ENCODE assay signal across 17 cellular contexts in genomic region chr6:156993713-156994112, GRCh38.
DNase-seq lines count a peak whose midpoint lies in the region; ATAC-seq and TF ChIP-seq lines count a peak whose summit lies in the region.
"Had no signal": no experiment of that assay in that cellular context is flagged by ENCODE, and none has a peak within 500 bp of the region (broad histone marks: within the 10 kb centered on the region; RNA-seq: fewer than 3 reads in every experiment).

No MANE protein-coding gene starts in this region.

- H3K9ac ChIP-seq in smooth muscle cell (ENCODE audit: low read depth): no peak overlapping the region

- H3K27ac ChIP-seq in DOHH2 (ENCODE audit: low read depth, low read length): no peak overlapping the region
- H3K27ac ChIP-seq in VCaP: peak overlapping the region; percentile 94
- H3K27ac ChIP-seq in smooth muscle cell (ENCODE audit: low read depth): peak overlapping the region; percentile 82
- H3K27ac ChIP-seq: HL-60 had no signal

- peak overlapping the region; percentile 48 for H3K4me2 ChIP-seq in DOHH2 (ENCODE audit: low read length)
- peak overlapping the region; percentile 52 for H3K4me2 ChIP-seq in smooth muscle cell

- no peaks in the 10 kb centered on the region; the same call in 1 of the 2 replicates for H3K36me3 ChIP-seq in DOHH2 (ENCODE audit: control insufficient read depth, low read length)
- no peaks in the 10 kb centered on the region for H3K36me3 ChIP-seq in smooth muscle cell (ENCODE audit: low read depth)

- TF ChIP-seq CTCF in DOHH2 (IDR thresholded peaks at IDR 0.05; ENCODE audit: low read depth, low read length, poor library complexity, severe bottlenecking): no peak
- TF ChIP-seq CTCF in VCaP (conservative IDR thresholded peaks at IDR 0.05): no peak
- no peak for TF ChIP-seq CTCF in glutamatergic neuron (IDR thresholded peaks at IDR 0.05; ENCODE audit: partially characterized antibody, unreplicated experiment)
- TF ChIP-seq CTCF in smooth muscle cell (IDR thresholded peaks at IDR 0.05; ENCODE audit: borderline replicate concordance, insufficient read depth, poor library complexity, severe bottlenecking): no peak

- H2AFZ ChIP-seq in smooth muscle cell (ENCODE audit: low read depth): no peak overlapping the region

- peaks cover 3% of the 10 kb centered on the region for H3K27me3 Mint-ChIP-seq in glutamatergic neuron (ENCODE audit: unreplicated experiment)
- H3K27me3 Mint-ChIP-seq: CD4-positive, alpha-beta memory T cell; IgD-negative memory B cell had no signal

- H4K20me1 ChIP-seq in DOHH2 (ENCODE audit: control insufficient read depth, insufficient read depth, low read depth, low read length): peaks cover 30% of the 10 kb centered on the region
- peaks cover 97% of the 10 kb centered on the region for H4K20me1 ChIP-seq in smooth muscle cell (ENCODE audit: low read depth)

- H3K4me1 ChIP-seq in DOHH2 (ENCODE audit: control insufficient read depth, low read length) (peaks cover 53% of the 10 kb centered on the region), smooth muscle cell (ENCODE audit: low read depth) (peaks cover 27% of the 10 kb centered on the region)

- DNase-seq in glutamatergic neuron: no peak
- DNase-seq in smooth muscle cell (lab: John Stamatoyannopoulos, UW; ENCODE audit: unreplicated experiment): no peak
- no peak for DNase-seq in SW 1271 (lab: John Stamatoyannopoulos, UW)
- no peak for DNase-seq in NCI-H69 (lab: John Stamatoyannopoulos, UW)
- DNase-seq: ACHN; CD4-positive, alpha-beta memory T cell; HCEC 1CT; NCI-H1436; NCI-H2029 treated with DMSO at 0.1 percent for 48 hours; NCI-H446 treated with DMSO at 0.1 percent for 48 hours; NCI-H774; SHP77 treated with DMSO at 0.1 percent for 48 hours had no signal

- H3K79me2 ChIP-seq in DOHH2 (ENCODE audit: control insufficient read depth, low read length): peaks cover 98% of the 10 kb centered on the region
- peaks cover 97% of the 10 kb centered on the region for H3K79me2 ChIP-seq in smooth muscle cell (ENCODE audit: low read depth)

- peaks cover 29% of the 10 kb centered on the region for H3K4me1 Mint-ChIP-seq in glutamatergic neuron (ENCODE audit: low read depth, unreplicated experiment)

- H3K9me3 ChIP-seq in DOHH2 (ENCODE audit: control insufficient read depth, insufficient read depth, low read length) (no peaks in the 10 kb centered on the region), smooth muscle cell (replicated peaks; ENCODE audit: low read depth) (no peaks in the 10 kb centered on the region)

- H3K27me3 ChIP-seq in DOHH2 (ENCODE audit: control insufficient read depth, low read length): no peaks in the 10 kb centered on the region
- no peaks in the 10 kb centered on the region for H3K27me3 ChIP-seq in smooth muscle cell (ENCODE audit: low read depth)

- no peak overlapping the region for H3K4me3 Mint-ChIP-seq in glutamatergic neuron (ENCODE audit: unreplicated experiment)
- H3K4me3 Mint-ChIP-seq: CD4-positive, alpha-beta memory T cell had no signal

- 89% methylated on average over 2 of the region's 2 CpGs for WGBS in smooth muscle cell (ENCODE audit: low lambda C conversion rate)

- H3K4me3 ChIP-seq in DOHH2 (ENCODE audit: low read length): peak overlapping the region; percentile 20; the same call in 1 of the 2 replicates
- H3K4me3 ChIP-seq in smooth muscle cell: no peak overlapping the region

- peak overlapping the region; percentile 28 for H3K27ac Mint-ChIP-seq in glutamatergic neuron (ENCODE audit: unreplicated experiment)
- H3K27ac Mint-ChIP-seq: CD4-positive, alpha-beta memory T cell had no signal

- H3K9me3 Mint-ChIP-seq in glutamatergic neuron (ENCODE audit: unreplicated experiment): peaks cover 3% of the 10 kb centered on the region
- H3K9me3 Mint-ChIP-seq: CD4-positive, alpha-beta memory T cell; IgD-negative memory B cell had no signal

- no peaks in the 10 kb centered on the region for H3K36me3 Mint-ChIP-seq in glutamatergic neuron (ENCODE audit: unreplicated experiment)

- no peak for ATAC-seq in GM18907 (IDR thresholded peaks at IDR 0.05; ENCODE audit: unreplicated experiment)

- H3F3A ChIP-seq in DOHH2 (ENCODE audit: control insufficient read depth, insufficient read depth): peaks cover 2% of the 10 kb centered on the region; the same call in 1 of the 2 replicates
- H3F3A ChIP-seq in smooth muscle cell (ENCODE audit: low read depth): peaks cover 11% of the 10 kb centered on the region

- H3K9me2 ChIP-seq in DOHH2 (replicated peaks; ENCODE audit: control insufficient read depth, low read length): no peaks in the 10 kb centered on the region
